ENCODE assay signal across 1 cellular context in genomic region chr16:67915831-67916723, GRCh38.
TF ChIP-seq lines count a peak whose summit lies in the region.

No MANE protein-coding gene starts in this region.

TF ChIP-seq in HepG2, 621 proteins besides CTCF, POLR2A, EP300 and RAD21 (continued from another document):
- peak; percentile 43; the same call in 1 of the 2 replicates for TF ChIP-seq THAP9 (CRISPR knock-in tag; IDR thresholded peaks at IDR 0.05; ENCODE audit: borderline replicate concordance)
- TF ChIP-seq ZNF451 (CRISPR knock-in tag; IDR thresholded peaks at IDR 0.05) = no peak
- peak; percentile 88 for TF ChIP-seq GFI1 (CRISPR knock-in tag; IDR thresholded peaks at IDR 0.05; ENCODE audit: borderline replicate concordance)
- no peak for TF ChIP-seq KLF6 (CRISPR knock-in tag; IDR thresholded peaks at IDR 0.05)
- no peak for TF ChIP-seq LRRFIP1 (CRISPR knock-in tag; conservative IDR thresholded peaks at IDR 0.05)
- no peak for TF ChIP-seq FOXA1 (IDR thresholded peaks at IDR 0.05)
- TF ChIP-seq FOXA1 (CRISPR knock-in tag; IDR thresholded peaks at IDR 0.05) = peak; percentile 52; the same call in 1 of the 2 replicates
- 0 out of 2 replicates have a peak, but pooled peaks have one; percentile 34 for TF ChIP-seq ZNF770 (CRISPR knock-in tag; IDR thresholded peaks at IDR 0.05)
- TF ChIP-seq HNF4G (IDR thresholded peaks at IDR 0.05; ENCODE audit: borderline replicate concordance, low read depth, low read length) = 0 out of 2 replicates have a peak, but pooled peaks have one; percentile 11
- no peak for TF ChIP-seq HNF4G (CRISPR knock-in tag; IDR thresholded peaks at IDR 0.05; ENCODE audit: borderline replicate concordance, low read depth)
- TF ChIP-seq ZNF234 (CRISPR knock-in tag; conservative IDR thresholded peaks at IDR 0.05) = no peak
- peak; percentile 14; the same call in 1 of the 2 replicates for TF ChIP-seq ZBTB26 (CRISPR knock-in tag; IDR thresholded peaks at IDR 0.05; ENCODE audit: borderline replicate concordance)
- no peak for TF ChIP-seq ZFP36L2 (CRISPR knock-in tag; IDR thresholded peaks at IDR 0.05)
- peak; percentile 54; the same call in 1 of the 2 replicates for TF ChIP-seq NFKB2 (CRISPR knock-in tag; IDR thresholded peaks at IDR 0.05; ENCODE audit: borderline replicate concordance)
- peak; percentile 29 for TF ChIP-seq SAP130 (CRISPR knock-in tag; IDR thresholded peaks at IDR 0.05; ENCODE audit: low read depth)
- peak; percentile 12; the same call in 1 of the 2 replicates for TF ChIP-seq MAX (IDR thresholded peaks at IDR 0.05)
- no peak for TF ChIP-seq ARNT2 (CRISPR knock-in tag; IDR thresholded peaks at IDR 0.05; ENCODE audit: low read depth)
- no peak for TF ChIP-seq FLYWCH1 (CRISPR knock-in tag; IDR thresholded peaks at IDR 0.05)
- peak; percentile 43 for TF ChIP-seq HNF4A (CRISPR knock-in tag; IDR thresholded peaks at IDR 0.05)
- TF ChIP-seq MXI1 (IDR thresholded peaks at IDR 0.05; ENCODE audit: borderline replicate concordance, low read depth, low read length) = peak; percentile 15; the same call in 1 of the 3 replicates
- 0 out of 2 replicates have a peak, but pooled peaks have one; percentile 15 for TF ChIP-seq FOXA3 (CRISPR knock-in tag; IDR thresholded peaks at IDR 0.05)
- TF ChIP-seq PITX1 (CRISPR knock-in tag; IDR thresholded peaks at IDR 0.05) = 0 out of 2 replicates have a peak, but pooled peaks have one; percentile 28
- TF ChIP-seq CERS6 (CRISPR knock-in tag; IDR thresholded peaks at IDR 0.05) = no peak
- TF ChIP-seq ZSCAN31 (CRISPR knock-in tag; IDR thresholded peaks at IDR 0.05; ENCODE audit: low read depth) = no peak
- TF ChIP-seq DDIT3 (CRISPR knock-in tag; IDR thresholded peaks at IDR 0.05) = no peak
- TF ChIP-seq MYC (CRISPR knock-in tag; IDR thresholded peaks at IDR 0.05; ENCODE audit: borderline replicate concordance) = 0 out of 2 replicates have a peak, but pooled peaks have one; percentile 22
- peak; percentile 50; the same call in 1 of the 2 replicates for TF ChIP-seq ZNF143 (CRISPR knock-in tag; IDR thresholded peaks at IDR 0.05)
- TF ChIP-seq SMAD1 (CRISPR knock-in tag; IDR thresholded peaks at IDR 0.05; ENCODE audit: borderline replicate concordance, low read depth) = 0 out of 2 replicates have a peak, but pooled peaks have one; percentile 49
- TF ChIP-seq XRCC5 (optimal IDR thresholded peaks at IDR 0.05; ENCODE audit: low read length) = peak; percentile 23
- TF ChIP-seq ZFX (CRISPR knock-in tag; IDR thresholded peaks at IDR 0.05; ENCODE audit: low read depth) = peak; percentile 37
- TF ChIP-seq NFAT5 (CRISPR knock-in tag; IDR thresholded peaks at IDR 0.05) = no peak
- TF ChIP-seq ZFP91 (CRISPR knock-in tag; IDR thresholded peaks at IDR 0.05; ENCODE audit: borderline replicate concordance) = peak; percentile 40; the same call in 1 of the 2 replicates
- peak; percentile 48; the same call in 1 of the 2 replicates for TF ChIP-seq SP5 (CRISPR knock-in tag; IDR thresholded peaks at IDR 0.05; ENCODE audit: borderline replicate concordance, low read depth)
- TF ChIP-seq SAFB2 (CRISPR knock-in tag; IDR thresholded peaks at IDR 0.05; ENCODE audit: borderline replicate concordance, low read depth) = no peak
- TF ChIP-seq SP4 (CRISPR knock-in tag; IDR thresholded peaks at IDR 0.05) = 0 out of 2 replicates have a peak, but pooled peaks have one; percentile 15
- TF ChIP-seq BHLHE40 (IDR thresholded peaks at IDR 0.05; ENCODE audit: low read length) = no peak
TF ChIP-seq in HepG2: peak in this region for 32.
